ENCODE assay signal across 21 cellular contexts in the genomic region with DNA sequence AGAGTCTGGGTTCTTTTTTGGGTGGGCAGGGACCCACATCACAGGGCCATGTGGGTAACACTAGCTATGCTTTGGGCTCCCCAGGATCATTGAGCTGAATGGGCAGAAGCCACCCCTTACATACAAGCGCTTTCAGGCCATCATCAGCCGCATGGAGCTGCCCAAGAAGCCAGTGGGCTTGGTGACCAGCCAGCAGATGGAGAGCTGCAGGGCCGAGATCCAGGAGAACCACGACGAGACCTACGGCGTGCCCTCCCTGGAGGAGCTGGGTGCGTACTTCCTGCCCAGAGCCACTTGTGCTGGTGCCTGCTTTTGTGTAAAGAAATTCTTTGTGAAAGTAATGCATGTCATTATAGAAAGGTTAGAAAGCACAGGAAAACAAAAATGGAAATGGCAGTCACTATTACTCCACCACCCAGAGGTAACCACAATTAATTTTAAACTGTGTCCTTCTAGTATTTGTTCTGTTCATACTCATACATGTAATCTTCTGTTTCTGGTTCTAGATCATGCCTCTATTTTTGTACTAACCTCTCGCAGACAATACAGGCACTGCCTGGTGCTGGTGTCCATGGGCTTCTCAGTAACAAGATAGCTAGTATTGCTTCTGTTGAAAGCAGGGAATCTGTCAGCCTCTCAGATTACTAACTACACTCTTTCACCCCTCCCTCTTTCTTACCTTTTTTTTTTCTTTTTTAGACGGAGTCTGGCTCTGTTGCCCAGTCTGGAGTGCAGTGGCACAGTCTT. TPM values are rescaled to one million over a fixed set of nuclear protein-coding genes. Genes with fewer than 3 reads are reported as not detected.
A peak's percentile ranks its signal among the peaks of the same experiment; 100 is the strongest.
DNase-seq lines count a peak whose midpoint lies in the region; ATAC-seq, FAIRE-seq and TF ChIP-seq lines count a peak whose summit lies in the region.
"Had no signal": no experiment of that assay in that cellular context is flagged by ENCODE, and none has a peak within 500 bp of the region (broad histone marks: within the 10 kb centered on the region; RNA-seq: fewer than 3 reads in every experiment).

No MANE protein-coding gene starts in this region.

- no peaks in the 10 kb centered on the region for H3K79me2 ChIP-seq in smooth muscle cell (ENCODE audit: low read depth)

- CTCF ChIA-PET in AG04450 (lab: Charles Lee): interaction anchor here (0.6 to 8.1 kb wide), 5 partner anchors 12 to 416 kb away, joined by 3 to 75 read pairs (median 4); a partner anchor contains a TSS

- TF ChIP-seq CTCF in AG04450 (IDR thresholded peaks at IDR 0.05; ENCODE audit: low read depth, low read length) (no peak), brain (conservative IDR thresholded peaks at IDR 0.05) (no peak), lower lobe of right lung (IDR thresholded peaks at IDR 0.05) (no peak), smooth muscle cell (IDR thresholded peaks at IDR 0.05; ENCODE audit: borderline replicate concordance, insufficient read depth, poor library complexity, severe bottlenecking) (no peak)

- H3K9ac ChIP-seq in smooth muscle cell (ENCODE audit: low read depth): no peak overlapping the region
- H3K9ac ChIP-seq: KMS-11 had no signal

- no peak overlapping the region for H3K4me2 ChIP-seq in smooth muscle cell
- H3K4me2 ChIP-seq: KMS-11, PC-9 had no signal

- H3K27ac ChIP-seq in AG04450 (ENCODE audit: low read depth, low read length) (peak overlapping the region; percentile 95), lower lobe of right lung (peak overlapping the region; percentile 80), smooth muscle cell (ENCODE audit: low read depth) (peak overlapping the region; percentile 91)
- H3K27ac ChIP-seq: KMS-11, PC-9 had no signal

- H3K27me3 ChIP-seq in AG04450 (ENCODE audit: control insufficient read depth, insufficient read depth, low read length): no peaks in the 10 kb centered on the region
- H3K27me3 ChIP-seq in lower lobe of right lung (ENCODE audit: low read depth): no peaks in the 10 kb centered on the region
- no peaks in the 10 kb centered on the region for H3K27me3 ChIP-seq in smooth muscle cell (ENCODE audit: low read depth)

- peaks cover 49% of the 10 kb centered on the region for H3K4me1 ChIP-seq in lower lobe of right lung
- peaks cover 14% of the 10 kb centered on the region for H3K4me1 ChIP-seq in smooth muscle cell (ENCODE audit: low read depth)
- H3K4me1 ChIP-seq: HAP-1 had no signal

- H3K9me3 ChIP-seq in AG04450 (ENCODE audit: control insufficient read depth, insufficient read depth, low read length) (no peaks in the 10 kb centered on the region), lower lobe of right lung (no peaks in the 10 kb centered on the region), smooth muscle cell (replicated peaks; ENCODE audit: low read depth) (no peaks in the 10 kb centered on the region)
- H3K9me3 ChIP-seq: HAP-1 had no signal

- peaks cover 43% of the 10 kb centered on the region for H3K4me1 Mint-ChIP-seq in brain

- intact Hi-C loops in lower lobe of right lung (cut with DNase I): no loop called here

- WGBS in smooth muscle cell (ENCODE audit: low lambda C conversion rate): 97% methylated on average over 10 of the region's 10 CpGs

- H3K27ac Mint-ChIP-seq in brain: peak overlapping the region in 3 of 5 experiments; percentile 47 to 92 (median 79)
- H3K27ac Mint-ChIP-seq: CD8-positive, alpha-beta T cell had no signal

- H3K36me3 ChIP-seq in lower lobe of right lung: peaks cover 87% of the 10 kb centered on the region
- H3K36me3 ChIP-seq in smooth muscle cell (ENCODE audit: low read depth): peaks cover 20% of the 10 kb centered on the region

- DNase-seq in AG04450 (ENCODE audit: low read depth, low spot score) (no peak), lower lobe of right lung (peak; percentile 66), smooth muscle cell (lab: John Stamatoyannopoulos, UW; ENCODE audit: unreplicated experiment) (no peak), urothelium cell line (ENCODE audit: low spot score) (no peak)
- DNase-seq in activated effector memory CD4-positive, alpha-beta T cell treated with Interleukin-2 at 50 U/mL for 16 hours: no peak
- DNase-seq: activated CD4-positive, alpha-beta T cell treated with anti-CD3 and anti-CD28 coated beads for 4 hours; activated CD8-positive, alpha-beta memory T cell treated with anti-CD3 and anti-CD28 coated beads, Interleukin-2, amount 50 U/mL, for 4 hours; activated naive CD4-positive, alpha-beta T cell treated with Interleukin-2 at 50 U/mL for 16 hours; CD8-positive, alpha-beta T cell; islet precursor cell; midbrain; NCI-H1092 treated with DMSO at 0.1 percent for 48 hours; NCI-H2107; NCI-H69; PC-9 had no signal

- H4K20me1 ChIP-seq in smooth muscle cell (ENCODE audit: low read depth): peaks cover 45% of the 10 kb centered on the region

- no peaks in the 10 kb centered on the region for H3K27me3 Mint-ChIP-seq in brain

- peaks cover 65% of the 10 kb centered on the region for H3K36me3 Mint-ChIP-seq in brain

- peaks cover 15% of the 10 kb centered on the region for H3F3A ChIP-seq in smooth muscle cell (ENCODE audit: low read depth)

- no peaks in the 10 kb centered on the region for H3K9me3 Mint-ChIP-seq in brain
- H3K9me3 Mint-ChIP-seq: CD8-positive, alpha-beta T cell had no signal

- no peak for FAIRE-seq in urothelium cell line (lab: Jason Lieb, UNC)

- H3K4me3 Mint-ChIP-seq in brain: no peak overlapping the region
- H3K4me3 Mint-ChIP-seq: CD8-positive, alpha-beta T cell had no signal

- ATAC-seq in lower lobe of right lung (peak in 1 of 2 donors; percentile 6), GM21786 (IDR thresholded peaks at IDR 0.05; ENCODE audit: unreplicated experiment) (no peak), GM21737 (IDR thresholded peaks at IDR 0.05; ENCODE audit: unreplicated experiment) (no peak)
- ATAC-seq: CD8-positive, alpha-beta T cell had no signal

- POLR2A ChIA-PET in AG04450 (lab: Yijun Ruan, JAX): interaction anchor here (0.5 to 0.9 kb wide), 2 partner anchors 14 to 414 kb away, joined by 3 to 4 read pairs; no protein-coding TSS in a partner anchor

- no peak overlapping the region for H2AFZ ChIP-seq in smooth muscle cell (ENCODE audit: low read depth)
- H2AFZ ChIP-seq: PC-9 had no signal

- H3K4me3 ChIP-seq in AG04450 (ENCODE audit: low read depth, low read length) (no peak overlapping the region), lower lobe of right lung (no peak overlapping the region), smooth muscle cell (no peak overlapping the region)
- H3K4me3 ChIP-seq: HAP-1, PC-9, skin epidermis had no signal

RNA-seq across cellular contexts. Expression of a gene that starts 13.7 kb away (rescaled TPM):
- polyA plus RNA-seq in AG04450 (2011; rRNA removed) (11.7 and 13.3 TPM in 2 replicates), brain (ENCODE audit: insufficient read depth, low read depth, low replicate concordance) (18.2 TPM), smooth muscle cell (23.3 and 30.3 TPM in 2 replicates)
- polyA minus RNA-seq in AG04450 (2011; rRNA and poly(A)+ RNA removed): 28.1 and 31.7 TPM in 2 replicates
- total RNA-seq in lower lobe of right lung (62.3 TPM), smooth muscle cell (26.1 and 27.7 TPM in 2 replicates)

RNA-seq across cellular contexts. Expression of a gene that starts 24.5 kb away (rescaled TPM):
- 5.6 and 7.6 TPM in 2 replicates for polyA plus RNA-seq in AG04450 (2011; rRNA removed)
- polyA minus RNA-seq in AG04450 (2011; rRNA and poly(A)+ RNA removed): 9.7 and 12.6 TPM in 2 replicates
- polyA plus RNA-seq in brain (ENCODE audit: insufficient read depth, low read depth, low replicate concordance): 180 TPM
- 7.3 TPM for total RNA-seq in lower lobe of right lung
- 3.9 and 8.1 TPM in 2 replicates for total RNA-seq in smooth muscle cell
- polyA plus RNA-seq in smooth muscle cell: 4.9 and 5.2 TPM in 2 replicates

RNA-seq across cellular contexts. Expression of a gene that starts 46.1 kb away (rescaled TPM):
- polyA plus RNA-seq in AG04450 (2011; rRNA removed) (0.35 TPM in 1 of 2 replicates, not detected in the other), brain (ENCODE audit: insufficient read depth, low read depth, low replicate concordance) (0.49 TPM), smooth muscle cell (0.57 TPM in 1 of 2 replicates, not detected in the other)
- polyA minus RNA-seq in AG04450 (2011; rRNA and poly(A)+ RNA removed): 1.7 and 1.8 TPM in 2 replicates
- total RNA-seq in lower lobe of right lung (0.53 TPM), smooth muscle cell (0.22 and 3.6 TPM in 2 replicates)

RNA-seq across cellular contexts. Expression of a gene that starts 56.0 kb away (rescaled TPM):
- 4.7 and 10.6 TPM in 2 replicates for polyA plus RNA-seq in AG04450 (2011; rRNA removed)
- 7.7 and 19.2 TPM in 2 replicates for polyA minus RNA-seq in AG04450 (2011; rRNA and poly(A)+ RNA removed)
- polyA plus RNA-seq in brain (ENCODE audit: insufficient read depth, low read depth, low replicate concordance): 7.7 TPM
- total RNA-seq in lower lobe of right lung: 24.7 TPM
- total RNA-seq in smooth muscle cell: 5.6 and 8.9 TPM in 2 replicates
- 25.7 and 32.7 TPM in 2 replicates for polyA plus RNA-seq in smooth muscle cell

RNA-seq across cellular contexts. Expression of a gene that starts 56.7 kb away (rescaled TPM):
- polyA plus RNA-seq in AG04450 (2011; rRNA removed) (16.0 and 18.8 TPM in 2 replicates), brain (ENCODE audit: insufficient read depth, low read depth, low replicate concordance) (37.4 TPM), smooth muscle cell (24.4 and 30.2 TPM in 2 replicates)
- 9.3 and 14.4 TPM in 2 replicates for polyA minus RNA-seq in AG04450 (2011; rRNA and poly(A)+ RNA removed)
- total RNA-seq in lower lobe of right lung (22.7 TPM), smooth muscle cell (10.5 and 14.9 TPM in 2 replicates)

Comparison
In these comparisons a context has a peak if more than half of its experiments do, and no peak if none do; other contexts are left out.
1. RNA of a gene that starts 24.5 kb away (polyA plus RNA-seq): 180 TPM in brain (single experiment); 5.6 to 7.6 TPM in AG04450 and 4.9 to 5.2 TPM in smooth muscle cell; every median in the first group is over 10 times any median in the second.
2. Peak in every context shown above with its lines, with median percentiles within 50 percentile points of each other: H3K27ac ChIP-seq.